In the genomic region with DNA sequence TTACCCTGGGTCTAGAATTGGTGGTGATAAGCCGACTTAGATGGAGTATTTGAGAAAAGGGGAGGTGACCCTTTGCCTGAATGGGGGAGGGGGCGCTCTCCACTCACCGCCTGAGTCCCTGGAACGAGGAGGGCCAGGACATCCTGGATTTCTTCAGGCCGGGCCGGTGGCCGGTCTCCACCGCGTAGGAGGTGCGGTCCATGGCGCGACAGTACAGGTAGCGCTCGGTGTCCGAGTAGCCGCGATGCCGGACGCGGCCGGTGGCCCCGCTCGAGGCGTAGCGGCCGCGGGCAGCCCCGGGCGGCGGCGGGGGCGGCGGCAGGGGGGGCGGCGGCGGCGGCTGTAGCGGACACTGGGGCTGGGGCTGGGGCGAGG, we compare ENCODE assay signal across 16 cellular contexts. TPM values are rescaled to one million over a fixed set of nuclear protein-coding genes. Genes with fewer than 3 reads are reported as not detected.
A peak's percentile ranks its signal among the peaks of the same experiment; 100 is the strongest.
DNase-seq lines count a peak whose midpoint lies in the region; ATAC-seq and TF ChIP-seq lines count a peak whose summit lies in the region.
"Had no signal": no experiment of that assay in that cellular context is flagged by ENCODE, and none has a peak within 500 bp of the region (broad histone marks: within the 10 kb centered on the region; RNA-seq: fewer than 3 reads in every experiment).

No MANE protein-coding gene starts in this region.

- no peak for TF ChIP-seq POLR2A in sigmoid colon (IDR thresholded peaks at IDR 0.05)

- intact Hi-C loops in sigmoid colon (cut with DNase I) = no loop called here

- H3K27me3 ChIP-seq in iPS-18a (ENCODE audit: control insufficient read depth, insufficient read depth, low read length) (peaks cover 51% of the 10 kb centered on the region), sigmoid colon (peaks cover 3 to 35% (median 19%) of the 10 kb centered on the region in 3 donors)

- H3K9ac ChIP-seq in iPS-18a (ENCODE audit: low read length) = no peak overlapping the region
- H3K9ac ChIP-seq: KMS-11 had no signal

- no peak for TF ChIP-seq EP300 in sigmoid colon (IDR thresholded peaks at IDR 0.05)

- no peak overlapping the region for H3K27ac ChIP-seq in iPS-18a (ENCODE audit: low read length)
- no peak overlapping the region for H3K27ac ChIP-seq in sigmoid colon
- H3K27ac ChIP-seq: breast epithelium, epithelial cell of prostate, KMS-11, skin epidermis had no signal

- TF ChIP-seq CTCF in HFF-Myc (IDR thresholded peaks at IDR 0.05; ENCODE audit: low read depth, low read length, missing control alignments) (no peak), astrocyte of the spinal cord (IDR thresholded peaks at IDR 0.05; ENCODE audit: low read depth, low read length) (no peak), sigmoid colon (IDR thresholded peaks at IDR 0.05) (no peak)

- no peak for DNase-seq in HFF-Myc (ENCODE audit: extremely low read depth, low read depth)
- DNase-seq in astrocyte of the spinal cord (ENCODE audit: low read depth, low spot score) = no peak
- no peak for DNase-seq in sigmoid colon
- no peak for DNase-seq in stimulated activated CD4-positive, alpha-beta T cell treated with anti-CD3 and anti-CD28 coated beads, Interleukin-1b, Interleukin-23, amount 100 ng/mL, for 48 hours
- DNase-seq: CD4-positive, CD25-positive, alpha-beta regulatory T cell; GDM1; NCI-H1930; OCI-M1 had no signal

- H3K4me1 ChIP-seq in iPS-18a (ENCODE audit: control insufficient read depth, low read depth, low read length) = peaks cover 7% of the 10 kb centered on the region
- peaks cover 0 to 19% (median 12%) of the 10 kb centered on the region in 4 donors for H3K4me1 ChIP-seq in sigmoid colon

- 5 to 27% methylated on average over 39 of the region's 39 CpGs for WGBS in sigmoid colon, 2 donors

- in situ Hi-C loops in astrocyte of the spinal cord (cut with HindIII; ENCODE audit: low sequenced_read_pairs) = no loop called here

- H3K36me3 ChIP-seq in iPS-18a (ENCODE audit: control insufficient read depth, low read depth, low read length) (no peaks in the 10 kb centered on the region), sigmoid colon (no peaks in the 10 kb centered on the region)
- H3K36me3 ChIP-seq: breast epithelium had no signal

- ATAC-seq in GM21528 (IDR thresholded peaks at IDR 0.05; ENCODE audit: low FRiP score, unreplicated experiment) (no peak), HG02885 (IDR thresholded peaks at IDR 0.05; ENCODE audit: poor library complexity, unreplicated experiment) (no peak), HG02798 (IDR thresholded peaks at IDR 0.05; ENCODE audit: poor library complexity, unreplicated experiment) (no peak)

- H3K9me3 ChIP-seq in iPS-18a (ENCODE audit: control insufficient read depth, low read depth, low read length) = no peaks in the 10 kb centered on the region
- no peaks in the 10 kb centered on the region for H3K9me3 ChIP-seq in sigmoid colon
- H3K9me3 ChIP-seq: breast epithelium had no signal

- peak overlapping the region; percentile 54 for H3K4me3 ChIP-seq in HFF-Myc (replicated peaks; ENCODE audit: low read depth, low read length)
- peak overlapping the region; percentile 17 for H3K4me3 ChIP-seq in astrocyte of the spinal cord (ENCODE audit: low read depth, low read length)
- peak overlapping the region; percentile 60 for H3K4me3 ChIP-seq in iPS-18a (ENCODE audit: low read length)
- peak overlapping the region in 3 of 4 donors; percentile 27 to 48 (median 44) for H3K4me3 ChIP-seq in sigmoid colon
- H3K4me3 ChIP-seq: skin epidermis had no signal

RNA-seq across cellular contexts. Expression of gene PDE4D, which starts 0.5 kb away (rescaled TPM):
- total RNA-seq in sigmoid colon = 100 to 1,000 TPM; 169 to 289 (median 216) TPM
- polyA plus RNA-seq in sigmoid colon = 10 to 100 TPM in 1 of 3 donors, 1 to 10 TPM in 2; 6.0 to 10.1 (median 8.6) TPM
